Comparison of ENCODE assay signal across 7 cellular contexts in the genomic region with DNA sequence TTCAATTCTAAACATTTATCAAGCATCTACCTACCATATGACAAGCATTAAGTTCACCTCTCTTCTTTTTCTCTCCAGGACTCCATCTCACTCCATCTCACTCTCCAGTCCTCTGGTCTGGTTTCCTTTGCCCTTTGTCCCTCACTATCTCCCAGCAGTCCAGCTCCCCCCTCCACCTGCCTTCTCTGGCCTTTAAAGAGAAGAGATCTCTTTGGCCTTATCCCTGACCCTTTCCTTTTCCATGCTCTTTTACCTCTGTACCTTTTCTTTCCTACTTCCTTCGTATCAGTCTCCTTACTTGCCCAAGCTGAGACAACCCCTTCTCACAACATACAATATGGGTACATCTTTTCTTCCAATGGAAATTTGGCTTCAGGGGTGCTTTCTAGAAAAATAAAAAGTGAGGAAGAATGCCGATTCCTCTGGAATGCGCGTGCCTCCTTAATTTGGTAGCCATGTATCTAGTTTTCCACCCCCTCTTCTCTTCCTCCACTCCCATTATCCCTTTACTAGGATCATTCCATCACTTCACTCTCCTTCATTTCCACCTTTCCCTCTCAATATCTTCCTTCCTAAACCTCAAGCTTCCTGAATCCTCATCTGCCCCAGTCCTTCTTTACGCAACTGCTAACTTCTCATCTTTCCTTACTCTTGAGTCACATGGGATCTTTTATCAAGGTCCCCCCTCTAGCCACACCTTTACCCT. TPM values are rescaled to one million over a fixed set of nuclear protein-coding genes. Genes with fewer than 3 reads are reported as not detected.
DNase-seq lines count a peak whose midpoint lies in the region; ATAC-seq, FAIRE-seq and TF ChIP-seq lines count a peak whose summit lies in the region.

No MANE protein-coding gene starts in this region.

- CTCF ChIA-PET in Panc1 (lab: Charles Lee) = interaction anchor here (1.4 kb wide), 1 partner anchor 19 kb away, joined by 3 read pairs; no protein-coding TSS in a partner anchor

- H4K8ac ChIP-seq in H9 (replicated peaks; ENCODE audit: insufficient read length, low read depth, low read length) = no peak overlapping the region

- peak overlapping the region; percentile 11 for H2BK5ac ChIP-seq in H9 (ENCODE audit: insufficient read length, low read length)

- H3K18ac ChIP-seq in H9 (ENCODE audit: insufficient read length, low read depth, low read length) = peak overlapping the region; percentile 90

- POLR2A ChIA-PET in Panc1 (lab: Charles Lee) = interaction anchor here (0.6 kb wide), 1 partner anchor 246 kb away, joined by 5 read pairs; no protein-coding TSS in a partner anchor

- no peak overlapping the region for H2BK15ac ChIP-seq in H9 (ENCODE audit: low read depth, low read length)

- DNase-seq in H9 (no peak), Panc1 (ENCODE audit: low read depth, low spot score) (no peak), epithelial cell of esophagus (ENCODE audit: low read depth) (peak; percentile 84), osteocyte (ENCODE audit: extremely low spot score, unreplicated experiment) (no peak), H54 (ENCODE audit: insufficient read length, low spot score) (no peak), 8988T (no peak)

- H2BK12ac ChIP-seq in H9 (ENCODE audit: insufficient read length, low read depth, low read length) = no peak overlapping the region

- H3K14ac ChIP-seq in H9 (ENCODE audit: insufficient read depth, low read length) = peak overlapping the region; percentile 86; the same call in 1 of the 2 replicates

- TF ChIP-seq POLR2A in H54 (IDR thresholded peaks at IDR 0.05; ENCODE audit: low read depth, low read length) = no peak

- H3K4me1 Mint-ChIP-seq in H9 = peaks cover 40 to 47% of the 10 kb centered on the region in 2 experiments
- H3K4me1 Mint-ChIP-seq in osteocyte (ENCODE audit: unreplicated experiment) = peaks cover 52% of the 10 kb centered on the region

- H4K5ac ChIP-seq in H9 (ENCODE audit: insufficient read length, low read depth, low read length) = no peak overlapping the region

- peaks cover 22 to 35% (median 33%) of the 10 kb centered on the region in 3 experiments for H3K36me3 Mint-ChIP-seq in H9 (ENCODE audit: insufficient read depth in 1 of 3, low read depth in 3 of 3)
- H3K36me3 Mint-ChIP-seq in osteocyte (ENCODE audit: unreplicated experiment) = peaks cover 17% of the 10 kb centered on the region

- no peak overlapping the region for H3K23ac ChIP-seq in H9 (ENCODE audit: insufficient read length, low read depth, low read length)

- intact Hi-C loops in Panc1 (cut with micrococcal nuclease; ENCODE audit: unreplicated experiment) = no loop called here

- no peak for ATAC-seq in Panc1
- ATAC-seq in HG03457 (IDR thresholded peaks at IDR 0.05; ENCODE audit: unreplicated experiment) = no peak

- H3K9me3 ChIP-seq in H9 (ENCODE audit: control insufficient read depth, low read depth, low read length) (no peaks in the 10 kb centered on the region), Panc1 (ENCODE audit: control insufficient read depth, insufficient read depth, low read depth, low read length) (no peaks in the 10 kb centered on the region)

- peaks cover 22% of the 10 kb centered on the region for H3K23me2 ChIP-seq in H9 (ENCODE audit: insufficient read length, low read depth, low read length, poor library complexity, severe bottlenecking)

- H3T11ph ChIP-seq in H9 (ENCODE audit: low read length) = peak overlapping the region; percentile 76

- FAIRE-seq in H54 (lab: Jason Lieb, UNC) = no peak

- H3K27me3 Mint-ChIP-seq in H9 (ENCODE audit: low read depth) (no peaks in the 10 kb centered on the region; the same call in 1 of the 2 replicates), osteocyte (ENCODE audit: unreplicated experiment) (no peaks in the 10 kb centered on the region)

- H3K4me3 ChIP-seq in Panc1 (ENCODE audit: low read depth in 2 of 2, low read length in 2 of 2) (peak overlapping the region; percentile 61 to 64), epithelial cell of esophagus (ENCODE audit: low read length) (peak overlapping the region; percentile 66)

- H3K27ac ChIP-seq in H9 (ENCODE audit: insufficient read length, low read depth, low read length) = peak overlapping the region; percentile 68
- peak overlapping the region; percentile 98 for H3K27ac ChIP-seq in Panc1 (ENCODE audit: low read length)

- no peaks in the 10 kb centered on the region; a peak in 1 of 5 replicates for H3K9me3 Mint-ChIP-seq in H9
- no peaks in the 10 kb centered on the region for H3K9me3 Mint-ChIP-seq in osteocyte (ENCODE audit: unreplicated experiment)

- H4K20me1 ChIP-seq in H9 (ENCODE audit: control insufficient read depth, insufficient read depth, insufficient read length) = no peaks in the 10 kb centered on the region

- BruUV-seq in Panc1 (replicated peaks; lab: Mats Ljungman, UMichigan) = no TSS peak

- H3K27ac Mint-ChIP-seq in H9 (peak overlapping the region; percentile 98), osteocyte (ENCODE audit: unreplicated experiment) (peak overlapping the region; percentile 100)

- 0 out of 2 replicates have a peak, but pooled peaks cover 3% of the 10 kb centered on the region for H3K36me3 ChIP-seq in Panc1 (ENCODE audit: control insufficient read depth, insufficient read depth, low read length)

- in situ Hi-C loops in Panc1 (cut with HindIII; ENCODE audit: low pct_unique_long_range_greater_than_20kb, low sequenced_read_pairs) = no loop called here

- peak overlapping the region; percentile 30 for H2AK5ac ChIP-seq in H9 (ENCODE audit: insufficient read length, low read length)

- H4K91ac ChIP-seq in H9 (ENCODE audit: insufficient read length, low read depth, low read length) = no peak overlapping the region

- peak overlapping the region; percentile 83 for H3K9ac ChIP-seq in H9 (ENCODE audit: extremely low read depth, insufficient read length, low read length)

- no peak for TF ChIP-seq CTCF in H9 (conservative IDR thresholded peaks at IDR 0.05)
- no peak for TF ChIP-seq CTCF in Panc1 (IDR thresholded peaks at IDR 0.05)
- no peak for TF ChIP-seq CTCF in epithelial cell of esophagus (IDR thresholded peaks at IDR 0.05; ENCODE audit: insufficient read depth, low read depth, low read length, missing control alignments)
- TF ChIP-seq CTCF in osteocyte (IDR thresholded peaks at IDR 0.05) = no peak

- peaks cover 18% of the 10 kb centered on the region; the same call in 1 of the 2 replicates for H3K79me2 ChIP-seq in H9 (ENCODE audit: insufficient read depth, low read length)

- WGBS in H9 (ENCODE audit: extremely low coverage, insufficient read length, low lambda C conversion rate) = no CpG with 5 or more reads among the region's 5 CpGs

- no peak overlapping the region; the same call in 1 of the 2 replicates for H3K4ac ChIP-seq in H9 (ENCODE audit: low read depth, low read length)

- no peak overlapping the region for H2BK20ac ChIP-seq in H9 (ENCODE audit: low read depth, low read length, poor library complexity, severe bottlenecking)

- peak overlapping the region; percentile 83 for H3K4me2 ChIP-seq in H9 (ENCODE audit: insufficient read depth, insufficient read length, low read length)

- no peaks in the 10 kb centered on the region for H3K79me1 ChIP-seq in H9 (ENCODE audit: insufficient read depth, low read depth, low read length, poor library complexity, severe bottlenecking)

- no peak overlapping the region for H3K56ac ChIP-seq in H9 (ENCODE audit: insufficient read length, low read depth, low read length)

- H3K4me3 Mint-ChIP-seq in H9 (peak overlapping the region; percentile 83 to 86), osteocyte (ENCODE audit: unreplicated experiment) (peak overlapping the region; percentile 90)

- no peaks in the 10 kb centered on the region for H3K27me3 ChIP-seq in H9 (ENCODE audit: insufficient read depth, low read length)
- H3K27me3 ChIP-seq in Panc1 (ENCODE audit: control insufficient read depth, insufficient read depth, low read length) = no peaks in the 10 kb centered on the region

- H3K4me1 ChIP-seq in H9 (ENCODE audit: insufficient read depth, low read length) (peaks cover 7% of the 10 kb centered on the region), Panc1 (ENCODE audit: control insufficient read depth, insufficient read depth, low read length) (peaks cover 37% of the 10 kb centered on the region)

- H2BK120ac ChIP-seq in H9 (ENCODE audit: low read depth, low read length, poor library complexity, severe bottlenecking) = peak overlapping the region; percentile 51

- H2AFZ ChIP-seq in H9 (ENCODE audit: low read length) = no peak overlapping the region

RNA-seq across cellular contexts. Expression of a gene that starts 0.7 kb away (rescaled TPM):
- 88.8 and 89.5 TPM in 2 replicates for total RNA-seq in H9 (2021)
- total RNA-seq in Panc1 (2021; ENCODE audit: unreplicated experiment) = 88.4 TPM
- 111 TPM for polyA plus RNA-seq in Panc1 (2012; ENCODE audit: insufficient read length)
- 81.1 and 82.6 TPM in 2 replicates for total RNA-seq in osteocyte

RNA-seq across cellular contexts. Expression of a gene that starts 1.6 kb away (rescaled TPM):
- total RNA-seq in H9 (2021) (116 and 126 TPM in 2 replicates), Panc1 (2021; ENCODE audit: unreplicated experiment) (82.3 TPM), osteocyte (47.1 and 51.6 TPM in 2 replicates)
- 158 TPM for polyA plus RNA-seq in Panc1 (2012; ENCODE audit: insufficient read length)

RNA-seq across cellular contexts. Expression of a gene that starts 7.4 kb away (rescaled TPM):
- total RNA-seq in H9 (2021) (14.3 and 17.8 TPM in 2 replicates), Panc1 (2021; ENCODE audit: unreplicated experiment) (3.7 TPM), osteocyte (3.8 and 4.1 TPM in 2 replicates)
- polyA plus RNA-seq in Panc1 (2012; ENCODE audit: insufficient read length) = 3.2 TPM

RNA-seq across cellular contexts. Expression of a gene that starts 12.2 kb away (rescaled TPM):
- total RNA-seq in H9 (2021) = 20.8 and 27.2 TPM in 2 replicates
- total RNA-seq in Panc1 (2021; ENCODE audit: unreplicated experiment) = 11.1 TPM
- polyA plus RNA-seq in Panc1 (2012; ENCODE audit: insufficient read length) = 6.0 TPM
- 21.4 and 22.8 TPM in 2 replicates for total RNA-seq in osteocyte

RNA-seq across cellular contexts. Expression of a gene that starts 13.4 kb away (rescaled TPM):
- total RNA-seq in H9 (2021) = 174 and 176 TPM in 2 replicates
- total RNA-seq in Panc1 (2021; ENCODE audit: unreplicated experiment) = 76.2 TPM
- polyA plus RNA-seq in Panc1 (2012; ENCODE audit: insufficient read length) = 76.9 TPM
- total RNA-seq in osteocyte = 71.4 and 77.1 TPM in 2 replicates
